Comparison of ENCODE assay signal across 21 cellular contexts in genomic region chr18:50742947-50743346, GRCh38.
"Had no signal": no experiment of that assay in that cellular context is flagged by ENCODE, and none has a peak within 500 bp of the region (broad histone marks: within the 10 kb centered on the region; RNA-seq: fewer than 3 reads in every experiment).

No MANE protein-coding gene starts in this region.

- H3K27me3 ChIP-seq: esophagus muscularis mucosa, hepatocyte had no signal

- H3K9me3 ChIP-seq: left lung had no signal

- DNase-seq: activated CD4-positive, alpha-beta memory T cell treated with anti-CD3 and anti-CD28 coated beads for 36 hours; activated CD4-positive, alpha-beta T cell treated with anti-CD3 and anti-CD28 coated beads for 48 hours; activated CD4-positive, CD25-positive, alpha-beta regulatory T cell; activated naive CD4-positive, alpha-beta T cell treated with Interleukin-2 at 50 U/mL for 16 hours; activated naive CD8-positive, alpha-beta T cell treated with anti-CD3 and anti-CD28 coated beads for 36 hours; activated T-cell treated with anti-CD3 and anti-CD28 coated beads, Interleukin-2, amount 50 U/mL, for 48 hours; effector memory CD4-positive, alpha-beta T cell; glutamatergic neuron; immature natural killer cell; kidney glomerular epithelial cell; left lung; naive B cell; nucleus accumbens; right cardiac atrium; stimulated activated CD4-positive, alpha-beta T cell treated with anti-CD3 and anti-CD28 coated beads, Interleukin-4, amount 100 ng/mL, for 24 hours; stimulated activated naive CD4-positive, alpha-beta T cell treated with Interleukin-2 at 50 U/mL for 16 hours had no signal

- H3K36me3 ChIP-seq: esophagus muscularis mucosa, left lung, thoracic aorta had no signal

- H3K4me1 ChIP-seq: esophagus muscularis mucosa, left lung had no signal

- ATAC-seq: left lung, right cardiac atrium had no signal

- H3K27ac ChIP-seq: esophagus muscularis mucosa, hepatocyte, left lung, parathyroid adenoma, thoracic aorta had no signal

- H3K4me3 ChIP-seq: esophagus muscularis mucosa, hepatocyte, left lung, lung, thoracic aorta had no signal
